Comparison of ENCODE assay signal across 18 cellular contexts in genomic region chr1:204721378-204722041, GRCh38. TPM values are rescaled to one million over a fixed set of nuclear protein-coding genes. Genes with fewer than 3 reads are reported as not detected.
DNase-seq lines count a peak whose midpoint lies in the region; ATAC-seq and TF ChIP-seq lines count a peak whose summit lies in the region.
"Had no signal": no experiment of that assay in that cellular context is flagged by ENCODE, and none has a peak within 500 bp of the region (broad histone marks: within the 10 kb centered on the region; RNA-seq: fewer than 3 reads in every experiment).

No MANE protein-coding gene starts in this region.

- H3K27ac Mint-ChIP-seq in endodermal cell (no peak overlapping the region), neural progenitor cell (peak overlapping the region; percentile 51)
- H3K27ac Mint-ChIP-seq: IgD-negative memory B cell had no signal

- peaks cover 15% of the 10 kb centered on the region for H3F3A ChIP-seq in neural progenitor cell (ENCODE audit: low read depth)

- H3K9me3 ChIP-seq in NT2/D1 (ENCODE audit: insufficient read depth, low read length) (no peaks in the 10 kb centered on the region), endodermal cell (ENCODE audit: control insufficient read depth, low read length) (no peaks in the 10 kb centered on the region), neural progenitor cell (ENCODE audit: low read depth) (no peaks in the 10 kb centered on the region), lower lobe of right lung (no peaks in the 10 kb centered on the region)
- H3K9me3 ChIP-seq: BE2C had no signal

- H4K20me1 ChIP-seq in neural progenitor cell (ENCODE audit: low read depth), result no peaks in the 10 kb centered on the region

- H3K27ac ChIP-seq in endodermal cell (ENCODE audit: low read depth, low read length) (peak overlapping the region; percentile 82), neural progenitor cell (no peak overlapping the region), lower lobe of right lung (no peak overlapping the region)

- H3K4me2 ChIP-seq in neural progenitor cell, result peak overlapping the region; percentile 41

- peaks cover 2% of the 10 kb centered on the region for H3K9me3 Mint-ChIP-seq in endodermal cell
- peaks cover 4% of the 10 kb centered on the region for H3K9me3 Mint-ChIP-seq in neural progenitor cell
- H3K9me3 Mint-ChIP-seq: IgD-negative memory B cell had no signal

- no peaks in the 10 kb centered on the region for H3K79me2 ChIP-seq in neural progenitor cell (ENCODE audit: low read depth)

- DNase-seq in NT2/D1 (ENCODE audit: low read depth, low spot score), result no peak
- peak; percentile 72 for DNase-seq in endodermal cell
- DNase-seq in neural progenitor cell (ENCODE audit: low spot score), result peak; percentile 63
- DNase-seq in ureter (ENCODE audit: low spot score), result peak; percentile 39
- no peak for DNase-seq in NCI-H187 (lab: John Stamatoyannopoulos, UW)
- DNase-seq in lower lobe of right lung, result no peak
- DNase-seq: BE2C, DMS53, GF-D8, H7, Karpas-422, NCI-H1694 treated with DMSO at 0.1 percent for 48 hours, NCI-H2107, NCI-H446 treated with DMSO at 0.1 percent for 48 hours had no signal

- H3K36me3 ChIP-seq in NT2/D1 (ENCODE audit: insufficient read depth, insufficient read length, low read length), result no peaks in the 10 kb centered on the region
- no peaks in the 10 kb centered on the region for H3K36me3 ChIP-seq in endodermal cell (ENCODE audit: control insufficient read depth, insufficient read depth, low read length)
- H3K36me3 ChIP-seq in neural progenitor cell, result no peaks in the 10 kb centered on the region
- no peaks in the 10 kb centered on the region for H3K36me3 ChIP-seq in lower lobe of right lung
- H3K36me3 ChIP-seq: BE2C had no signal

- H3K9ac ChIP-seq in NT2/D1 (ENCODE audit: insufficient read length, low read depth), result peak overlapping the region; percentile 27
- H3K9ac ChIP-seq in endodermal cell (ENCODE audit: extremely low read depth, low read length, poor library complexity, severe bottlenecking), result no peak overlapping the region
- H3K9ac ChIP-seq in neural progenitor cell, result no peak overlapping the region

- no peak overlapping the region for H3K4me3 Mint-ChIP-seq in endodermal cell
- H3K4me3 Mint-ChIP-seq in neural progenitor cell, result peak overlapping the region; percentile 5

- H3K27me3 ChIP-seq in NT2/D1 (ENCODE audit: insufficient read depth, insufficient read length) (peaks cover 32% of the 10 kb centered on the region), endodermal cell (ENCODE audit: control insufficient read depth, insufficient read depth, low read length, poor library complexity, severe bottlenecking) (no peaks in the 10 kb centered on the region), neural progenitor cell (peaks cover 32% of the 10 kb centered on the region), lower lobe of right lung (ENCODE audit: low read depth) (no peaks in the 10 kb centered on the region)
- H3K27me3 ChIP-seq: BE2C had no signal

- H3K4me3 ChIP-seq in NT2/D1 (ENCODE audit: insufficient read length, low read depth) (no peak overlapping the region), endodermal cell (ENCODE audit: low read length) (no peak overlapping the region), neural progenitor cell (no peak overlapping the region), lower lobe of right lung (no peak overlapping the region)

- peaks cover 11% of the 10 kb centered on the region for H3K4me1 Mint-ChIP-seq in endodermal cell
- H3K4me1 Mint-ChIP-seq in neural progenitor cell, result peaks cover 23% of the 10 kb centered on the region
- H3K4me1 Mint-ChIP-seq: IgD-negative memory B cell had no signal

- WGBS in endodermal cell (ENCODE audit: insufficient coverage in 1 of 2, insufficient read length in 1 of 2), 2 experiments, result 50 to 77% methylated on average over 8 to 9 of the region's 9 CpGs

- ATAC-seq in lower lobe of right lung, result no peak
- ATAC-seq in GM18519 (IDR thresholded peaks at IDR 0.05; ENCODE audit: low FRiP score, unreplicated experiment), result no peak
- ATAC-seq: Panc1 had no signal

- intact Hi-C loops in lower lobe of right lung (cut with DNase I), result no loop called here

- peaks cover 6% of the 10 kb centered on the region for H3K27me3 Mint-ChIP-seq in endodermal cell (ENCODE audit: insufficient read depth)
- H3K27me3 Mint-ChIP-seq in neural progenitor cell (ENCODE audit: insufficient read depth, low read depth), result peaks cover 15% of the 10 kb centered on the region

- H2AFZ ChIP-seq in neural progenitor cell (replicated peaks), result no peak overlapping the region

- H3K4me1 ChIP-seq in NT2/D1 (ENCODE audit: insufficient read depth, insufficient read length) (peaks cover 4% of the 10 kb centered on the region), endodermal cell (ENCODE audit: control insufficient read depth, insufficient read depth, low read length) (no peaks in the 10 kb centered on the region), neural progenitor cell (peaks cover 13% of the 10 kb centered on the region), lower lobe of right lung (no peaks in the 10 kb centered on the region)
- H3K4me1 ChIP-seq: BE2C had no signal

- H3K36me3 Mint-ChIP-seq in endodermal cell (ENCODE audit: low read depth) (no peaks in the 10 kb centered on the region), neural progenitor cell (no peaks in the 10 kb centered on the region)

- no peak for TF ChIP-seq CTCF in endodermal cell (conservative IDR thresholded peaks at IDR 0.05)
- TF ChIP-seq CTCF in neural progenitor cell (IDR thresholded peaks at IDR 0.05), result no peak
- TF ChIP-seq CTCF in lower lobe of right lung (IDR thresholded peaks at IDR 0.05), result no peak

RNA-seq across cellular contexts. Expression of gene LRRN2, which starts 36.0 kb away (rescaled TPM):
- total RNA-seq in endodermal cell (10 to 100 TPM; 11.4 to 16.2 TPM), neural progenitor cell (ENCODE audit: low replicate concordance) (1.9 and 7.2 TPM in 2 replicates), ureter (2.1 TPM), lower lobe of right lung (2.5 TPM)
- polyA plus RNA-seq in endodermal cell (2013, experiment 1 of 2), result 15.9 TPM
- polyA plus RNA-seq in endodermal cell (2013, experiment 2 of 2), result 12.1 TPM
- total RNA-seq: A673 had no signal
- polyA plus RNA-seq: IgD-negative memory B cell had no signal

Comparison
In these comparisons a context has a peak if more than half of its experiments do, and no peak if none do; other contexts are left out.
1. DNase-seq: peak in endodermal cell (single experiment), neural progenitor cell (single experiment) and ureter (single experiment); none in NT2/D1 (single experiment), NCI-H187 (0 of 2) and lower lobe of right lung (single experiment).